ENCODE assay signal across 28 cellular contexts in the genomic region with DNA sequence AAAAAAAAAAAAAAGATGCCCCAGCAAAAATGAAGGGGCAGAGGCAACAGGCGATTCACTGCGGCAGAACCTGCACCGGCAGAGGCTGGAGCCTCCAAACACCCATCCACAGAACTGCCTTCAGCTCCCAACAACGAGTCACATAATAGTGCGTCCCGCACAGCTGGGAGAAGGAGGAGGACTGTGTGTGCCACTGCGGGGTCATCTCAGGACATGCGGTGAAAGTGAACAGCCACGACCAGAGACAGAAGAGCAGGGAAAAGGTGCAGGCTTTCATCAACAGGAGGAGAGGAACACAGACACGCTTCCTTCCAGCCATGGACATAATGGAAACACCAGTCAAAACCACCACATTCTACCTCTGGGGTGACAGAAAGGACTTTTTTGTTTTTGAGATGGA.
"Had no signal": no experiment of that assay in that cellular context is flagged by ENCODE, and none has a peak within 500 bp of the region (broad histone marks: within the 10 kb centered on the region; RNA-seq: fewer than 3 reads in every experiment).

No MANE protein-coding gene starts in this region.

- H3K4me1 Mint-ChIP-seq: nephron had no signal

- H3K79me2 ChIP-seq: parathyroid adenoma had no signal

- H2AFZ ChIP-seq: neural progenitor cell, parathyroid adenoma had no signal

- H3K4me1 ChIP-seq: colonic mucosa, heart right ventricle, left lung, parathyroid adenoma, prostate gland, spleen, tibial nerve, upper lobe of left lung had no signal

- H3K9ac ChIP-seq: neural progenitor cell, parathyroid adenoma had no signal

- H3K4me3 ChIP-seq: colonic mucosa, esophagus squamous epithelium, heart right ventricle, left lung, neural progenitor cell, prostate gland, skin epidermis, spleen, thoracic aorta, tibial nerve, upper lobe of left lung had no signal

- H3K27ac Mint-ChIP-seq: nephron; neural progenitor cell; stimulated activated naive CD8-positive, alpha-beta T cell treated with anti-CD3 and anti-CD28 coated beads, Interleukin-15, Interleukin-2, amounts not matched to agents 100 ng/mL and 50 ng/mL, for 24 hours had no signal

- DNase-seq: colonic mucosa; dermis blood vessel endothelial cell; effector memory CD4-positive, alpha-beta T cell; erythroblast; esophagus squamous epithelium; foreskin melanocyte; glutamatergic neuron; heart right ventricle; hippocampal formation; left cardiac atrium; left lung; mesendoderm; midbrain; naive thymus-derived CD4-positive, alpha-beta T cell; spleen; stimulated activated CD4-positive, alpha-beta T cell treated with anti-CD3 and anti-CD28 coated beads, Interleukin-4, amount 100 ng/mL, for 4 hours; upper lobe of left lung had no signal

- FAIRE-seq: islet of Langerhans had no signal

- H3K4me3 Mint-ChIP-seq: naive thymus-derived CD4-positive, alpha-beta T cell; nephron; neural progenitor cell; stimulated activated memory B cell treated with anti-CD40 and anti-IgM and Interleukin-4, amounts not matched to agents 10 μg/mL and 1 μg/mL and 100 μg/mL, for 72 hours; stimulated activated naive CD8-positive, alpha-beta T cell treated with anti-CD3 and anti-CD28 coated beads, Interleukin-15, Interleukin-2, amounts not matched to agents 100 ng/mL and 50 ng/mL, for 24 hours had no signal

- H3K9me3 ChIP-seq: colonic mucosa, esophagus squamous epithelium, heart right ventricle, left lung, prostate gland, spleen, thoracic aorta, tibial nerve, upper lobe of left lung had no signal

- H3K9me3 Mint-ChIP-seq: naive thymus-derived CD4-positive, alpha-beta T cell; nephron; neural progenitor cell; stimulated activated memory B cell treated with anti-CD40 and anti-IgM and Interleukin-4, amounts not matched to agents 10 μg/mL and 1 μg/mL and 100 μg/mL, for 72 hours; stimulated activated naive CD8-positive, alpha-beta T cell treated with anti-CD3 and anti-CD28 coated beads, Interleukin-15, Interleukin-2, amounts not matched to agents 100 ng/mL and 50 ng/mL, for 24 hours had no signal

- H3K27ac ChIP-seq: colonic mucosa, esophagus squamous epithelium, heart right ventricle, left lung, neural progenitor cell, parathyroid adenoma, prostate gland, skin epidermis, spleen, thoracic aorta, tibial nerve, upper lobe of left lung had no signal

- H3K27me3 ChIP-seq: colonic mucosa, esophagus squamous epithelium, heart right ventricle, left lung, neural progenitor cell, spleen, tibial nerve, upper lobe of left lung had no signal

- ATAC-seq: heart right ventricle; left cardiac atrium; left lung; naive thymus-derived CD4-positive, alpha-beta T cell; right cardiac atrium; stimulated activated memory B cell treated with anti-CD40 and anti-IgM and Interleukin-4, amounts not matched to agents 10 μg/mL and 1 μg/mL and 100 μg/mL, for 72 hours had no signal

- H3K27me3 Mint-ChIP-seq: naive thymus-derived CD4-positive, alpha-beta T cell; stimulated activated memory B cell treated with anti-CD40 and anti-IgM and Interleukin-4, amounts not matched to agents 10 μg/mL and 1 μg/mL and 100 μg/mL, for 72 hours; stimulated activated naive CD8-positive, alpha-beta T cell treated with anti-CD3 and anti-CD28 coated beads, Interleukin-15, Interleukin-2, amounts not matched to agents 100 ng/mL and 50 ng/mL, for 24 hours had no signal

- H3K4me2 ChIP-seq: neural progenitor cell had no signal
